10 cellular contexts compared by ENCODE assay signal in the genomic region with DNA sequence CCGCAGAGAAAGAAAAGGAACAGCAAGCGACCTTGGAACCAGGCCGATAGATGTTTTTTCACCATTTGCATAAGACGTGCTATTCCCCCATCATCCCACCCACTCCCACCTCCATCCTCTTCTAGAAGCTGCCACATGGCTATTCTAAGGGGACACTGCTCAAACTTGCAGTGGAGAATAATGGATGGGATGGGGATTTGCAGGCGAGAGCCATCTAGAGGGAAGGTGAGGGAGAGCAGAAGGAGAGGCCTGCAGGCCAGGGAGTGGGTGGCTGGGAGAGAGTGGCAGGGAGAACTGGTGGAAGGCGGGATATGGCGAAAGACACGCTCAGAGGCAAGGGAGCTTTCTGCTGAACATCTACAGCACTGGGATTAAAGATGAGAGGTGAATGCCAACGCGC.
DNase-seq lines count a peak whose midpoint lies in the region; ATAC-seq, FAIRE-seq and TF ChIP-seq lines count a peak whose summit lies in the region.
"Had no signal": no experiment of that assay in that cellular context is flagged by ENCODE, and none has a peak within 500 bp of the region (broad histone marks: within the 10 kb centered on the region; RNA-seq: fewer than 3 reads in every experiment).

No MANE protein-coding gene starts in this region.

- CTCF ChIA-PET in GM12878 (lab: Yijun Ruan, JAX) = interaction anchor here (0.6 to 1.3 kb wide), 3 partner anchors 15 to 78 kb away, joined by 3 read pairs; no protein-coding TSS in a partner anchor

- POLR2A ChIA-PET in GM12878 (lab: Charles Lee) = no interaction called here

- H3K4me2 ChIP-seq in GM12878 (ENCODE audit: control insufficient read depth, insufficient read depth) = no peak overlapping the region

- H4K20me1 ChIP-seq in GM12878 (ENCODE audit: control insufficient read depth, insufficient read depth) = no peaks in the 10 kb centered on the region

- no peak overlapping the region for H2AFZ ChIP-seq in GM12878 (ENCODE audit: control insufficient read depth, low read depth, low read length)

- peak; percentile 38 for DNase-seq in G401 (ENCODE audit: low spot score)
- DNase-seq in LNCaP clone FGC (ENCODE audit: low read depth) = no peak
- no peak for DNase-seq in GM12878 (ENCODE audit: low read depth, low spot score)
- no peak for DNase-seq in left lung
- no peak for DNase-seq in esophagus muscularis mucosa (ENCODE audit: extremely low spot score)
- DNase-seq in activated CD8-positive, alpha-beta memory T cell treated with anti-CD3 and anti-CD28 coated beads, Interleukin-2, amount 50 U/mL, for 48 hours = no peak
- DNase-seq: DMS79 had no signal

- peak; percentile 79 for TF ChIP-seq CTCF in LNCaP clone FGC (IDR thresholded peaks at IDR 0.05; ENCODE audit: control insufficient read depth, extremely low read depth, insufficient read depth)
- peak; percentile 10 to 36 (median 32); a peak in 2 of 6 replicates for TF ChIP-seq CTCF in GM12878 (IDR thresholded peaks at IDR 0.05 in 2 of 3, conservative IDR thresholded peaks at IDR 0.05 in 1 of 3; ENCODE audit: control insufficient read depth in 2 of 3, extremely low read depth in 1 of 3, insufficient read depth in 1 of 3, low read depth in 3 of 3, low read length in 3 of 3)
- no peak for TF ChIP-seq CTCF in left lung (IDR thresholded peaks at IDR 0.05)
- TF ChIP-seq CTCF in esophagus muscularis mucosa (IDR thresholded peaks at IDR 0.05) = no peak

- no peaks in the 10 kb centered on the region for H3K36me3 ChIP-seq in GM12878 (ENCODE audit: control insufficient read depth in 2 of 2, insufficient read depth in 2 of 2, low read length in 1 of 2)
- no peaks in the 10 kb centered on the region for H3K36me3 ChIP-seq in left lung
- no peaks in the 10 kb centered on the region for H3K36me3 ChIP-seq in esophagus muscularis mucosa

- no peak overlapping the region for H3K4me3 ChIP-seq in LNCaP clone FGC (ENCODE audit: low read depth, low read length)
- no peak overlapping the region for H3K4me3 ChIP-seq in GM12878
- no peak overlapping the region for H3K4me3 ChIP-seq in left lung
- no peak overlapping the region for H3K4me3 ChIP-seq in esophagus muscularis mucosa

- no peaks in the 10 kb centered on the region for H3K79me2 ChIP-seq in GM12878 (ENCODE audit: control insufficient read depth, insufficient read depth, low read length)

- intact Hi-C loops in GM12878 (cut with micrococcal nuclease; ENCODE audit: unreplicated experiment) = loop anchor here (1.0 kb wide), 1 partner anchor 138 kb away; no protein-coding TSS in a partner anchor
- intact Hi-C loops in left lung (cut with DNase I) = no loop called here
- intact Hi-C loops in esophagus muscularis mucosa (cut with DNase I) = no loop called here

- H3K27me3 ChIP-seq in GM12878 (replicated peaks in 1 of 2; ENCODE audit: control insufficient read depth in 2 of 2, insufficient read depth in 2 of 2, low read length in 1 of 2) (no peaks in the 10 kb centered on the region), left lung (no peaks in the 10 kb centered on the region), esophagus muscularis mucosa (no peaks in the 10 kb centered on the region)

- no peak for TF ChIP-seq RAD21 in GM12878 (IDR thresholded peaks at IDR 0.05; ENCODE audit: insufficient read depth, low read depth, low read length)

- no TSS peak for BruUV-seq in GM12878 (replicated peaks; lab: Mats Ljungman, UMichigan)

- WGBS in GM12878 (ENCODE audit: insufficient coverage, insufficient replicate concordance, low lambda C conversion rate, missing lambda C conversion rate) = 31% methylated on average over 8 of the region's 10 CpGs
- 87% methylated on average over 10 of the region's 10 CpGs for WGBS in esophagus muscularis mucosa

- H3K27ac ChIP-seq in GM12878 (ENCODE audit: control insufficient read depth, insufficient read depth) = no peak overlapping the region
- no peak overlapping the region for H3K27ac ChIP-seq in left lung
- H3K27ac ChIP-seq in esophagus muscularis mucosa (replicated peaks in 1 of 4) = no peak overlapping the region

- H3K4me1 ChIP-seq in GM12878 (ENCODE audit: control insufficient read depth, insufficient read depth, low read length) (no peaks in the 10 kb centered on the region), left lung (no peaks in the 10 kb centered on the region), esophagus muscularis mucosa (peaks cover 7 to 13% (median 9%) of the 10 kb centered on the region in 4 donors)

- TF ChIP-seq POLR2A in GM12878 (IDR thresholded peaks at IDR 0.05; ENCODE audit: low read depth, low read length) = no peak
- no peak for TF ChIP-seq POLR2A in esophagus muscularis mucosa (IDR thresholded peaks at IDR 0.05; ENCODE audit: low read depth)

- FAIRE-seq in GM12878 (lab: Jason Lieb, UNC) = no peak

- no peak overlapping the region for H3K9ac ChIP-seq in GM12878 (ENCODE audit: control insufficient read depth, insufficient read depth, low read length)

- TF ChIP-seq EP300 in GM12878 (IDR thresholded peaks at IDR 0.05; ENCODE audit: borderline replicate concordance in 1 of 2, control insufficient read depth in 1 of 2, low read depth in 2 of 2, low read length in 2 of 2) (no peak), esophagus muscularis mucosa (IDR thresholded peaks at IDR 0.05) (no peak)

- in situ Hi-C loops in G401 (cut with HindIII; ENCODE audit: low sequenced_read_pairs) = no loop called here
- in situ Hi-C loops in GM12878 (cut with MboI) = no loop called here

- SMC1A ChIA-PET in GM12878 (lab: Charles Lee; ENCODE audit: uncharacterized antibody, unreplicated experiment) = no interaction called here

- ATAC-seq in GM12878 (peak; percentile 66), left lung (peak; percentile 36), GM21576 (IDR thresholded peaks at IDR 0.05; ENCODE audit: unreplicated experiment) (no peak), GM19328 (IDR thresholded peaks at IDR 0.05; ENCODE audit: unreplicated experiment) (no peak)
- ATAC-seq: sciatic nerve had no signal

- RAD21 ChIA-PET in GM12878 (lab: Charles Lee; ENCODE audit: unreplicated experiment) = no interaction called here

- H3K9me3 ChIP-seq in GM12878 (replicated peaks; ENCODE audit: control insufficient read depth, insufficient read depth, low read length) (no peaks in the 10 kb centered on the region), left lung (no peaks in the 10 kb centered on the region), esophagus muscularis mucosa (no peaks in the 10 kb centered on the region)

TF ChIP-seq in GM12878, 131 proteins besides CTCF, POLR2A, EP300 and RAD21 (continues in another document):
- TF ChIP-seq ZBED1 (IDR thresholded peaks at IDR 0.05; ENCODE audit: borderline replicate concordance) (no peak), SUZ12 (IDR thresholded peaks at IDR 0.05; ENCODE audit: unreplicated experiment) (no peak), TCF7 (IDR thresholded peaks at IDR 0.05; ENCODE audit: borderline replicate concordance) (no peak), ZBTB11 (CRISPR knock-in tag; IDR thresholded peaks at IDR 0.05) (no peak)
- TF ChIP-seq, protein P1, sequence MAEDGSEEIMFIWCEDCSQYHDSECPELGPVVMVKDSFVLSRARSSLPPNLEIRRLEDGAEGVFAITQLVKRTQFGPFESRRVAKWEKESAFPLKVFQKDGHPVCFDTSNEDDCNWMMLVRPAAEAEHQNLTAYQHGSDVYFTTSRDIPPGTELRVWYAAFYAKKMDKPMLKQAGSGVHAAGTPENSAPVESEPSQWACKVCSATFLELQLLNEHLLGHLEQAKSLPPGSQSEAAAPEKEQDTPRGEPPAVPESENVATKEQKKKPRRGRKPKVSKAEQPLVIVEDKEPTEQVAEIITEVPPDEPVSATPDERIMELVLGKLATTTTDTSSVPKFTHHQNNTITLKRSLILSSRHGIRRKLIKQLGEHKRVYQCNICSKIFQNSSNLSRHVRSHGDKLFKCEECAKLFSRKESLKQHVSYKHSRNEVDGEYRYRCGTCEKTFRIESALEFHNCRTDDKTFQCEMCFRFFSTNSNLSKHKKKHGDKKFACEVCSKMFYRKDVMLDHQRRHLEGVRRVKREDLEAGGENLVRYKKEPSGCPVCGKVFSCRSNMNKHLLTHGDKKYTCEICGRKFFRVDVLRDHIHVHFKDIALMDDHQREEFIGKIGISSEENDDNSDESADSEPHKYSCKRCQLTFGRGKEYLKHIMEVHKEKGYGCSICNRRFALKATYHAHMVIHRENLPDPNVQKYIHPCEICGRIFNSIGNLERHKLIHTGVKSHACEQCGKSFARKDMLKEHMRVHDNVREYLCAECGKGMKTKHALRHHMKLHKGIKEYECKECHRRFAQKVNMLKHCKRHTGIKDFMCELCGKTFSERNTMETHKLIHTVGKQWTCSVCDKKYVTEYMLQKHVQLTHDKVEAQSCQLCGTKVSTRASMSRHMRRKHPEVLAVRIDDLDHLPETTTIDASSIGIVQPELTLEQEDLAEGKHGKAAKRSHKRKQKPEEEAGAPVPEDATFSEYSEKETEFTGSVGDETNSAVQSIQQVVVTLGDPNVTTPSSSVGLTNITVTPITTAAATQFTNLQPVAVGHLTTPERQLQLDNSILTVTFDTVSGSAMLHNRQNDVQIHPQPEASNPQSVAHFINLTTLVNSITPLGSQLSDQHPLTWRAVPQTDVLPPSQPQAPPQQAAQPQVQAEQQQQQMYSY (CRISPR knock-in tag; IDR thresholded peaks at IDR 0.05) = no peak

Comparison
In these comparisons a context has a peak if more than half of its experiments do, and no peak if none do; other contexts are left out.
1. CTCF ChIP-seq: peak in LNCaP clone FGC (single experiment) and GM12878 (3 of 3); none in left lung (0 of 2) and esophagus muscularis mucosa (0 of 3).
2. ATAC-seq: peak in GM12878 (single experiment) and left lung (single experiment); none in GM21576 (single experiment) and GM19328 (single experiment).